1 cellular context compared by ENCODE assay signal in the genomic region with DNA sequence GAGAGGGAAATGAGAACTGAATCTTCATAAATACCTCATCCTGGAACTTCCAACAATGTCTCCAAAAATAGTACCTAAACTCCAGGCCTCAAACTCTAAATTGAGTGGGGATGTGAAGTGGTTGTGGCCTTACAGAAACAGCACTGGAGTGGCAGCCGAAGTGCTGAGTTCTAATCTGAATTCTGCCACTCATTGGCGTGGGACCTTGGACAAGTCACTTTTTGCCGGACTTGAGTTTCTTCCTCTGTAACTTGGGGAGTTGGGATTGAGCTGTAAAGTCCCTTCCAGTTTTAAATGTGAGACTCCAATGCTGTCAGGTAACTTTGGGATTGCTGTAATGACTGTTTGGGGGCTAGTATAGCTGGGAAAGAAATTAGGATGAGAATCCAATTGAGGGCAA.
TF ChIP-seq lines count a peak whose summit lies in the region.

No MANE protein-coding gene starts in this region.

TF ChIP-seq in GM23338, 12 proteins besides CTCF, POLR2A, EP300 and RAD21:
- TF ChIP-seq STAT1 (IDR thresholded peaks at IDR 0.05; ENCODE audit: unreplicated experiment): no peak
- TF ChIP-seq EZH2phosphoT487 (IDR thresholded peaks at IDR 0.05; ENCODE audit: unreplicated experiment): no peak
- TF ChIP-seq, protein P1, sequence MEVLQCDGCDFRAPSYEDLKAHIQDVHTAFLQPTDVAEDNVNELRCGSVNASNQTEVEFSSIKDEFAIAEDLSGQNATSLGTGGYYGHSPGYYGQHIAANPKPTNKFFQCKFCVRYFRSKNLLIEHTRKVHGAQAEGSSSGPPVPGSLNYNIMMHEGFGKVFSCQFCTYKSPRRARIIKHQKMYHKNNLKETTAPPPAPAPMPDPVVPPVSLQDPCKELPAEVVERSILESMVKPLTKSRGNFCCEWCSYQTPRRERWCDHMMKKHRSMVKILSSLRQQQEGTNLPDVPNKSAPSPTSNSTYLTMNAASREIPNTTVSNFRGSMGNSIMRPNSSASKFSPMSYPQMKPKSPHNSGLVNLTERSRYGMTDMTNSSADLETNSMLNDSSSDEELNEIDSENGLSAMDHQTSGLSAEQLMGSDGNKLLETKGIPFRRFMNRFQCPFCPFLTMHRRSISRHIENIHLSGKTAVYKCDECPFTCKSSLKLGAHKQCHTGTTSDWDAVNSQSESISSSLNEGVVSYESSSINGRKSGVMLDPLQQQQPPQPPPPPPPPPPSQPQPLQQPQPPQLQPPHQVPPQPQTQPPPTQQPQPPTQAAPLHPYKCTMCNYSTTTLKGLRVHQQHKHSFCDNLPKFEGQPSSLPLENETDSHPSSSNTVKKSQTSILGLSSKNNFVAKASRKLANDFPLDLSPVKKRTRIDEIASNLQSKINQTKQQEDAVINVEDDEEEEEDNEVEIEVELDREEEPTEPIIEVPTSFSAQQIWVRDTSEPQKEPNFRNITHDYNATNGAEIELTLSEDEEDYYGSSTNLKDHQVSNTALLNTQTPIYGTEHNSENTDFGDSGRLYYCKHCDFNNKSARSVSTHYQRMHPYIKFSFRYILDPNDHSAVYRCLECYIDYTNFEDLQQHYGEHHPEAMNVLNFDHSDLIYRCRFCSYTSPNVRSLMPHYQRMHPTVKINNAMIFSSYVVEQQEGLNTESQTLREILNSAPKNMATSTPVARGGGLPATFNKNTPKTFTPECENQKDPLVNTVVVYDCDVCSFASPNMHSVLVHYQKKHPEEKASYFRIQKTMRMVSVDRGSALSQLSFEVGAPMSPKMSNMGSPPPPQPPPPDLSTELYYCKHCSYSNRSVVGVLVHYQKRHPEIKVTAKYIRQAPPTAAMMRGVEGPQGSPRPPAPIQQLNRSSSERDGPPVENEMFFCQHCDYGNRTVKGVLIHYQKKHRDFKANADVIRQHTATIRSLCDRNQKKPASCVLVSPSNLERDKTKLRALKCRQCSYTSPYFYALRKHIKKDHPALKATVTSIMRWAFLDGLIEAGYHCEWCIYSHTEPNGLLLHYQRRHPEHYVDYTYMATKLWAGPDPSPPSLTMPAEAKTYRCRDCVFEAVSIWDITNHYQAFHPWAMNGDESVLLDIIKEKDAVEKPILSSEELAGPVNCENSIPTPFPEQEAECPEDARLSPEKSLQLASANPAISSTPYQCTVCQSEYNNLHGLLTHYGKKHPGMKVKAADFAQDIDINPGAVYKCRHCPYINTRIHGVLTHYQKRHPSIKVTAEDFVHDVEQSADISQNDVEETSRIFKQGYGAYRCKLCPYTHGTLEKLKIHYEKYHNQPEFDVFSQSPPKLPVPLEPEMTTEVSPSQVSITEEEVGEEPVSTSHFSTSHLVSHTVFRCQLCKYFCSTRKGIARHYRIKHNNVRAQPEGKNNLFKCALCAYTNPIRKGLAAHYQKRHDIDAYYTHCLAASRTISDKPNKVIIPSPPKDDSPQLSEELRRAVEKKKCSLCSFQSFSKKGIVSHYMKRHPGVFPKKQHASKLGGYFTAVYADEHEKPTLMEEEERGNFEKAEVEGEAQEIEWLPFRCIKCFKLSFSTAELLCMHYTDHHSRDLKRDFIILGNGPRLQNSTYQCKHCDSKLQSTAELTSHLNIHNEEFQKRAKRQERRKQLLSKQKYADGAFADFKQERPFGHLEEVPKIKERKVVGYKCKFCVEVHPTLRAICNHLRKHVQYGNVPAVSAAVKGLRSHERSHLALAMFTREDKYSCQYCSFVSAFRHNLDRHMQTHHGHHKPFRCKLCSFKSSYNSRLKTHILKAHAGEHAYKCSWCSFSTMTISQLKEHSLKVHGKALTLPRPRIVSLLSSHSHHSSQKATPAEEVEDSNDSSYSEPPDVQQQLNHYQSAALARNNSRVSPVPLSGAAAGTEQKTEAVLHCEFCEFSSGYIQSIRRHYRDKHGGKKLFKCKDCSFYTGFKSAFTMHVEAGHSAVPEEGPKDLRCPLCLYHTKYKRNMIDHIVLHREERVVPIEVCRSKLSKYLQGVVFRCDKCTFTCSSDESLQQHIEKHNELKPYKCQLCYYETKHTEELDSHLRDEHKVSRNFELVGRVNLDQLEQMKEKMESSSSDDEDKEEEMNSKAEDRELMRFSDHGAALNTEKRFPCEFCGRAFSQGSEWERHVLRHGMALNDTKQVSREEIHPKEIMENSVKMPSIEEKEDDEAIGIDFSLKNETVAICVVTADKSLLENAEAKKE (CRISPR knock-in tag; IDR thresholded peaks at IDR 0.05): no peak
- TF ChIP-seq ZNF331 (CRISPR knock-in tag; IDR thresholded peaks at IDR 0.05; ENCODE audit: low read depth): no peak
- TF ChIP-seq NANOG (IDR thresholded peaks at IDR 0.05; ENCODE audit: borderline replicate concordance): no peak
- TF ChIP-seq, protein P2, sequence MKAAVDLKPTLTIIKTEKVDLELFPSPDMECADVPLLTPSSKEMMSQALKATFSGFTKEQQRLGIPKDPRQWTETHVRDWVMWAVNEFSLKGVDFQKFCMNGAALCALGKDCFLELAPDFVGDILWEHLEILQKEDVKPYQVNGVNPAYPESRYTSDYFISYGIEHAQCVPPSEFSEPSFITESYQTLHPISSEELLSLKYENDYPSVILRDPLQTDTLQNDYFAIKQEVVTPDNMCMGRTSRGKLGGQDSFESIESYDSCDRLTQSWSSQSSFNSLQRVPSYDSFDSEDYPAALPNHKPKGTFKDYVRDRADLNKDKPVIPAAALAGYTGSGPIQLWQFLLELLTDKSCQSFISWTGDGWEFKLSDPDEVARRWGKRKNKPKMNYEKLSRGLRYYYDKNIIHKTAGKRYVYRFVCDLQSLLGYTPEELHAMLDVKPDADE (IDR thresholded peaks at IDR 0.05): no peak
- no peak for TF ChIP-seq EZH2 (IDR thresholded peaks at IDR 0.05; ENCODE audit: low read depth, unreplicated experiment)
- no peak for TF ChIP-seq ZNF114 (CRISPR knock-in tag; IDR thresholded peaks at IDR 0.05)
- TF ChIP-seq, protein P3, sequence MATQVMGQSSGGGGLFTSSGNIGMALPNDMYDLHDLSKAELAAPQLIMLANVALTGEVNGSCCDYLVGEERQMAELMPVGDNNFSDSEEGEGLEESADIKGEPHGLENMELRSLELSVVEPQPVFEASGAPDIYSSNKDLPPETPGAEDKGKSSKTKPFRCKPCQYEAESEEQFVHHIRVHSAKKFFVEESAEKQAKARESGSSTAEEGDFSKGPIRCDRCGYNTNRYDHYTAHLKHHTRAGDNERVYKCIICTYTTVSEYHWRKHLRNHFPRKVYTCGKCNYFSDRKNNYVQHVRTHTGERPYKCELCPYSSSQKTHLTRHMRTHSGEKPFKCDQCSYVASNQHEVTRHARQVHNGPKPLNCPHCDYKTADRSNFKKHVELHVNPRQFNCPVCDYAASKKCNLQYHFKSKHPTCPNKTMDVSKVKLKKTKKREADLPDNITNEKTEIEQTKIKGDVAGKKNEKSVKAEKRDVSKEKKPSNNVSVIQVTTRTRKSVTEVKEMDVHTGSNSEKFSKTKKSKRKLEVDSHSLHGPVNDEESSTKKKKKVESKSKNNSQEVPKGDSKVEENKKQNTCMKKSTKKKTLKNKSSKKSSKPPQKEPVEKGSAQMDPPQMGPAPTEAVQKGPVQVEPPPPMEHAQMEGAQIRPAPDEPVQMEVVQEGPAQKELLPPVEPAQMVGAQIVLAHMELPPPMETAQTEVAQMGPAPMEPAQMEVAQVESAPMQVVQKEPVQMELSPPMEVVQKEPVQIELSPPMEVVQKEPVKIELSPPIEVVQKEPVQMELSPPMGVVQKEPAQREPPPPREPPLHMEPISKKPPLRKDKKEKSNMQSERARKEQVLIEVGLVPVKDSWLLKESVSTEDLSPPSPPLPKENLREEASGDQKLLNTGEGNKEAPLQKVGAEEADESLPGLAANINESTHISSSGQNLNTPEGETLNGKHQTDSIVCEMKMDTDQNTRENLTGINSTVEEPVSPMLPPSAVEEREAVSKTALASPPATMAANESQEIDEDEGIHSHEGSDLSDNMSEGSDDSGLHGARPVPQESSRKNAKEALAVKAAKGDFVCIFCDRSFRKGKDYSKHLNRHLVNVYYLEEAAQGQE (IDR thresholded peaks at IDR 0.05; ENCODE audit: unreplicated experiment): no peak
- no peak for TF ChIP-seq CREB1 (CRISPR knock-in tag; IDR thresholded peaks at IDR 0.05; ENCODE audit: low read depth)
